ENCODE assay signal across 19 cellular contexts in the genomic region with DNA sequence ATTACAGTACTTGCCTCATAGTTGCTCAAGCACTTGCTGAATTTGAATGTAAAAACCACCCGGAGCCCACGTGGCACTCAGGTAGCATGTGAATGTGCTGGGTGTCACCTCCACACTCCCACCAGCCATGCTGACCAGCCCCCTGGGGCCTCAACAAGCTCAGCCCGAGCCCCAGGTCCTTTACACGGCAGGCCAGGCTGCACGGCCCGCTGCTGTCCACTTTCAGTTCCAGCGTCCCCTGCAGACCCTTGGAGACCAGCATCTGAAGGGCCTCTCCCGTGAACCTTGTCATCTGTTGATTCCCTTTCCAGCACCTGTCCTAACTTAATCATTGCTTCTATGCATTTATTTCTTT. TPM values are rescaled to one million over a fixed set of nuclear protein-coding genes. Genes with fewer than 3 reads are reported as not detected.
DNase-seq lines count a peak whose midpoint lies in the region; ATAC-seq, FAIRE-seq and TF ChIP-seq lines count a peak whose summit lies in the region.
"Had no signal": no experiment of that assay in that cellular context is flagged by ENCODE, and none has a peak within 500 bp of the region (broad histone marks: within the 10 kb centered on the region; RNA-seq: fewer than 3 reads in every experiment).

No MANE protein-coding gene starts in this region.

- H3K4me1 ChIP-seq in OCI-LY7 (ENCODE audit: insufficient read depth, low read length, poor library complexity, severe bottlenecking) = peaks cover 14% of the 10 kb centered on the region
- H3K4me1 ChIP-seq: parathyroid adenoma had no signal

- H3K27ac Mint-ChIP-seq in activated CD8-positive, alpha-beta memory T cell treated with anti-CD3 and anti-CD28 coated beads, Interleukin-2, amount 10 ng/mL, durations not matched to agents 7 days and 5 days = no peak overlapping the region
- H3K27ac Mint-ChIP-seq: activated CD4-positive, alpha-beta T cell treated with anti-CD3 and anti-CD28 coated beads, Interleukin-2, amount 10 ng/mL, durations not matched to agents 24 days and 14 days; activated T-helper 1 cell treated with anti-CD3 and anti-CD28 coated beads, Interleukin-12 subunit alpha, Interleukin-12 subunit beta, Interleukin-2, Interleukin-4 antibody, amounts not matched to agents 30 ng/mL and 10 ng/mL and 1 ng/mL, durations not matched to agents 14 hours and 24 hours and 36 hours had no signal

- H3K4me3 ChIP-seq in OCI-LY7 (ENCODE audit: low read depth, low read length, poor library complexity, severe bottlenecking) = no peak overlapping the region
- H3K4me3 ChIP-seq: BLaER1 treated with 17β-estradiol and CSF1 and Interleukin-3, amounts not matched to agents 10 nM and 100 nM; lung; skin epidermis; thoracic aorta had no signal

- H2AFZ ChIP-seq in OCI-LY7 (ENCODE audit: low read length) = no peak overlapping the region
- H2AFZ ChIP-seq: parathyroid adenoma had no signal

- intact Hi-C loops in OCI-LY7 (cut with micrococcal nuclease; ENCODE audit: unreplicated experiment) = loop anchor here (1.0 to 5.0 kb wide), 3 partner anchors 56 to 524 kb away; no protein-coding TSS in a partner anchor

- peak; percentile 13 for DNase-seq in AG20443 (ENCODE audit: low spot score)
- DNase-seq in Daoy (ENCODE audit: low read depth) = peak; percentile 0
- DNase-seq in activated CD8-positive, alpha-beta memory T cell treated with anti-CD3 and anti-CD28 coated beads, Interleukin-2, amount 10 ng/mL, durations not matched to agents 7 days and 5 days = peak; percentile 37
- peak; percentile 38 for DNase-seq in left lobe of liver (ENCODE audit: low spot score)
- no peak for DNase-seq in T-helper 9 cell
- no peak for DNase-seq in OCI-LY7 (ENCODE audit: low spot score)
- no peak for DNase-seq in H54 (ENCODE audit: insufficient read length, low spot score)
- DNase-seq: cerebellar nuclear complex, KBM-7, naive B cell, NCI-H510A had no signal

- no peaks in the 10 kb centered on the region for H3K9me2 ChIP-seq in OCI-LY7 (ENCODE audit: insufficient read depth, low read length)

- TF ChIP-seq CTCF in OCI-LY7 (conservative IDR thresholded peaks at IDR 0.05; ENCODE audit: low read length) = no peak

- no peak overlapping the region for H3K4me3 Mint-ChIP-seq in activated CD8-positive, alpha-beta memory T cell treated with anti-CD3 and anti-CD28 coated beads, Interleukin-2, amount 10 ng/mL, durations not matched to agents 7 days and 5 days
- H3K4me3 Mint-ChIP-seq: activated CD4-positive, alpha-beta T cell treated with anti-CD3 and anti-CD28 coated beads, Interleukin-2, amount 10 ng/mL, durations not matched to agents 24 days and 14 days; activated T-helper 1 cell treated with anti-CD3 and anti-CD28 coated beads, Interleukin-12 subunit alpha, Interleukin-12 subunit beta, Interleukin-2, Interleukin-4 antibody, amounts not matched to agents 30 ng/mL and 10 ng/mL and 1 ng/mL, durations not matched to agents 14 hours and 24 hours and 36 hours; naive B cell had no signal

- H3K36me3 ChIP-seq in OCI-LY7 (ENCODE audit: insufficient read depth, low read length) = peaks cover 4% of the 10 kb centered on the region; the same call in 1 of the 2 replicates

- H3K9me3 Mint-ChIP-seq in activated CD8-positive, alpha-beta memory T cell treated with anti-CD3 and anti-CD28 coated beads, Interleukin-2, amount 10 ng/mL, durations not matched to agents 7 days and 5 days (ENCODE audit: low read depth) = no peaks in the 10 kb centered on the region
- H3K9me3 Mint-ChIP-seq: activated CD4-positive, alpha-beta T cell treated with anti-CD3 and anti-CD28 coated beads, Interleukin-2, amount 10 ng/mL, durations not matched to agents 24 days and 14 days; activated T-helper 1 cell treated with anti-CD3 and anti-CD28 coated beads, Interleukin-12 subunit alpha, Interleukin-12 subunit beta, Interleukin-2, Interleukin-4 antibody, amounts not matched to agents 30 ng/mL and 10 ng/mL and 1 ng/mL, durations not matched to agents 14 hours and 24 hours and 36 hours; naive B cell had no signal

- no peaks in the 10 kb centered on the region for H3K79me2 ChIP-seq in OCI-LY7 (ENCODE audit: insufficient read depth, low read depth, low read length)
- H3K79me2 ChIP-seq: parathyroid adenoma had no signal

- no peaks in the 10 kb centered on the region for H4K20me1 ChIP-seq in OCI-LY7 (ENCODE audit: insufficient read depth, low read length)

- no TSS peak for BruUV-seq in OCI-LY7 (replicated peaks; lab: Mats Ljungman, UMichigan)

- CTCF ChIA-PET in activated CD8-positive, alpha-beta memory T cell treated with anti-CD3 and anti-CD28 coated beads, Interleukin-2, amount 10 ng/mL, durations not matched to agents 7 days and 5 days (lab: Charles Lee) = interaction anchor here (0.6 to 8.2 kb wide), 25 partner anchors 9 to 557 kb away, joined by 3 to 120 read pairs (median 4); partner anchors contain the start of gene ZBP1
- CTCF ChIA-PET in OCI-LY7 (lab: Charles Lee; ENCODE audit: unreplicated experiment) = interaction anchor here (1.4 kb wide), 2 partner anchors 28 to 31 kb away, joined by 5 to 7 read pairs; no protein-coding TSS in a partner anchor

- no peak for FAIRE-seq in H54 (lab: Jason Lieb, UNC)

- H3K4me2 ChIP-seq in OCI-LY7 (ENCODE audit: low read length) = no peak overlapping the region
- H3K4me2 ChIP-seq: BLaER1 treated with 17β-estradiol and CSF1 and Interleukin-3, amounts not matched to agents 10 nM and 100 nM had no signal

- peaks cover 12% of the 10 kb centered on the region for H3K4me1 Mint-ChIP-seq in activated CD8-positive, alpha-beta memory T cell treated with anti-CD3 and anti-CD28 coated beads, Interleukin-2, amount 10 ng/mL, durations not matched to agents 7 days and 5 days

- peaks cover 3% of the 10 kb centered on the region for H3K27me3 Mint-ChIP-seq in activated CD8-positive, alpha-beta memory T cell treated with anti-CD3 and anti-CD28 coated beads, Interleukin-2, amount 10 ng/mL, durations not matched to agents 7 days and 5 days
- H3K27me3 Mint-ChIP-seq: naive B cell had no signal

- POLR2A ChIA-PET in OCI-LY7 (lab: Charles Lee) = interaction anchor here (0.6 to 1.1 kb wide), 3 partner anchors 29 to 325 kb away, joined by 3 to 4 read pairs (median 4); no protein-coding TSS in a partner anchor

- H3K27ac ChIP-seq in OCI-LY7 (ENCODE audit: low read depth, low read length, poor library complexity, severe bottlenecking) = no peak overlapping the region
- H3K27ac ChIP-seq: BLaER1 treated with 17β-estradiol and CSF1 and Interleukin-3, amounts not matched to agents 10 nM and 100 nM; parathyroid adenoma; skin epidermis; thoracic aorta had no signal

- H3K9me3 ChIP-seq in OCI-LY7 (ENCODE audit: low read length) = no peaks in the 10 kb centered on the region
- H3K9me3 ChIP-seq: BLaER1 treated with 17β-estradiol and CSF1 and Interleukin-3, amounts not matched to agents 10 nM and 100 nM; thoracic aorta had no signal

- ATAC-seq in activated CD8-positive, alpha-beta memory T cell treated with anti-CD3 and anti-CD28 coated beads, Interleukin-2, amount 10 ng/mL, durations not matched to agents 7 days and 5 days = no peak
- ATAC-seq in left lobe of liver = no peak

- H3K36me3 Mint-ChIP-seq in activated CD8-positive, alpha-beta memory T cell treated with anti-CD3 and anti-CD28 coated beads, Interleukin-2, amount 10 ng/mL, durations not matched to agents 7 days and 5 days = no peaks in the 10 kb centered on the region

- TF ChIP-seq POLR2A in H54 (IDR thresholded peaks at IDR 0.05; ENCODE audit: low read depth, low read length) = no peak

RNA-seq across cellular contexts. Expression of gene ZBP1, which starts 33.3 kb away (rescaled TPM):
- total RNA-seq in Daoy (2014; rRNA removed; shearing (Covaris generic)) = 0.11 TPM in 1 of 2 replicates, not detected in the other
- 10 to 100 TPM; 22.9 to 56.8 TPM for total RNA-seq in activated CD8-positive, alpha-beta memory T cell treated with anti-CD3 and anti-CD28 coated beads, Interleukin-2, amount 10 ng/mL, durations not matched to agents 7 days and 5 days
- total RNA-seq in left lobe of liver (0.08 TPM), OCI-LY7 (2022) (1.5 and 2.0 TPM in 2 replicates)
- 1.7 and 3.7 TPM in 2 replicates for total RNA-seq in OCI-LY7 (2014; rRNA removed; shearing (Covaris generic))
- total RNA-seq: H4 had no signal

RNA-seq across cellular contexts. Expression of gene PMEPA1, which starts 56.3 kb away (rescaled TPM):
- 11.0 and 12.2 TPM in 2 replicates for total RNA-seq in Daoy (2014; rRNA removed; shearing (Covaris generic))
- 1 to 10 TPM in 1 of 2 experiments, under 1 TPM in 1; 0.20 to 1.2 TPM for total RNA-seq in activated CD8-positive, alpha-beta memory T cell treated with anti-CD3 and anti-CD28 coated beads, Interleukin-2, amount 10 ng/mL, durations not matched to agents 7 days and 5 days
- 5.2 TPM for total RNA-seq in left lobe of liver
- total RNA-seq in OCI-LY7 (2014; rRNA removed; shearing (Covaris generic)) = 1.4 and 1.8 TPM in 2 replicates
- total RNA-seq in OCI-LY7 (2022) = 3.7 and 4.3 TPM in 2 replicates

Comparison
In these comparisons a context has a peak if more than half of its experiments do, and no peak if none do; other contexts are left out.
1. DNase-seq: peak in AG20443 (single experiment), Daoy (single experiment), activated CD8-positive, alpha-beta memory T cell treated with anti-CD3 and anti-CD28 coated beads, Interleukin-2, amount 10 ng/mL, durations not matched to agents 7 days and 5 days (single experiment) and left lobe of liver (single experiment); none in T-helper 9 cell (single experiment), OCI-LY7 (single experiment) and H54 (single experiment).
2. RNA of gene ZBP1, which starts 33.3 kb away (total RNA-seq): 22.9 to 56.8 TPM in activated CD8-positive, alpha-beta memory T cell treated with anti-CD3 and anti-CD28 coated beads, Interleukin-2, amount 10 ng/mL, durations not matched to agents 7 days and 5 days; 1.5 to 3.7 TPM in OCI-LY7, 0.11 TPM in Daoy and 0.08 TPM in left lobe of liver (single experiment); every median in the first group is over 4 times any median in the second.